8 cellular contexts compared by ENCODE assay signal in genomic region chr7:33107136-33108066, GRCh38.
DNase-seq lines count a peak whose midpoint lies in the region; ATAC-seq and TF ChIP-seq lines count a peak whose summit lies in the region.

No MANE protein-coding gene starts in this region.

- H3K4me3 ChIP-seq in DOHH2 (ENCODE audit: low read length) (peak overlapping the region; percentile 72), endocrine pancreas (ENCODE audit: control insufficient read depth, insufficient read depth, low read length) (peak overlapping the region; percentile 86), mucosa of rectum (ENCODE audit: low read length in 2 of 2) (peak overlapping the region; percentile 24 to 89)

- H3K79me2 ChIP-seq in DOHH2 (ENCODE audit: control insufficient read depth, low read length), result peaks cover 65% of the 10 kb centered on the region

- H3F3A ChIP-seq in DOHH2 (ENCODE audit: control insufficient read depth, insufficient read depth), result peaks cover 9% of the 10 kb centered on the region; the same call in 1 of the 2 replicates

- DNase-seq in T-helper 9 cell, result peak; percentile 23
- no peak for DNase-seq in activated effector memory CD4-positive, alpha-beta T cell treated with Interleukin-2 at 50 U/mL for 16 hours

- no peaks in the 10 kb centered on the region for H3K9me2 ChIP-seq in DOHH2 (replicated peaks; ENCODE audit: control insufficient read depth, low read length)

- H3K9ac ChIP-seq in endocrine pancreas (ENCODE audit: control insufficient read depth, insufficient read depth, low read length) (peak overlapping the region; percentile 47), mucosa of rectum (ENCODE audit: low read depth in 1 of 2, low read length in 2 of 2) (peak overlapping the region; percentile 43 to 86)

- peak overlapping the region; percentile 77 for H3K4me2 ChIP-seq in DOHH2 (ENCODE audit: low read length)

- peaks cover 20% of the 10 kb centered on the region for H4K20me1 ChIP-seq in DOHH2 (ENCODE audit: control insufficient read depth, insufficient read depth, low read depth, low read length)

- TF ChIP-seq CTCF in DOHH2 (IDR thresholded peaks at IDR 0.05; ENCODE audit: low read depth, low read length, poor library complexity, severe bottlenecking), result peak; percentile 73
- peak; percentile 56; the same call in 1 of the 2 replicates for TF ChIP-seq CTCF in LNCAP (IDR thresholded peaks at IDR 0.05)

- H3K9me3 ChIP-seq in DOHH2 (ENCODE audit: control insufficient read depth, insufficient read depth, low read length), result no peaks in the 10 kb centered on the region
- no peaks in the 10 kb centered on the region for H3K9me3 ChIP-seq in endocrine pancreas (ENCODE audit: control insufficient read depth, low read length)
- no peaks in the 10 kb centered on the region for H3K9me3 ChIP-seq in mucosa of rectum (ENCODE audit: control insufficient read depth in 2 of 2, low read length in 2 of 2)

- H3K36me3 ChIP-seq in DOHH2 (ENCODE audit: control insufficient read depth, low read length) (peaks cover 14% of the 10 kb centered on the region), endocrine pancreas (ENCODE audit: control insufficient read depth, insufficient read depth, low read length) (no peaks in the 10 kb centered on the region), mucosa of rectum (ENCODE audit: control insufficient read depth in 2 of 2, insufficient read depth in 2 of 2, low read length in 2 of 2) (peaks cover 3 to 14% of the 10 kb centered on the region in 2 donors)

- H3K4me1 ChIP-seq in DOHH2 (ENCODE audit: control insufficient read depth, low read length) (peaks cover 26% of the 10 kb centered on the region), endocrine pancreas (ENCODE audit: control insufficient read depth, insufficient read depth, low read length) (peaks cover 9% of the 10 kb centered on the region), mucosa of rectum (ENCODE audit: control insufficient read depth in 2 of 2, insufficient read depth in 2 of 2, low read length in 2 of 2) (peaks cover 13 to 20% of the 10 kb centered on the region in 2 donors)

- ATAC-seq in GM21526 (IDR thresholded peaks at IDR 0.05; ENCODE audit: low FRiP score, unreplicated experiment) (peak; percentile 44), HG03039 (IDR thresholded peaks at IDR 0.05; ENCODE audit: unreplicated experiment) (no peak)

- H3K27me3 ChIP-seq in DOHH2 (ENCODE audit: control insufficient read depth, low read length) (peaks cover 14% of the 10 kb centered on the region), endocrine pancreas (ENCODE audit: control insufficient read depth, insufficient read depth, low read length) (no peaks in the 10 kb centered on the region), mucosa of rectum (ENCODE audit: control insufficient read depth in 2 of 2, insufficient read depth in 2 of 2, low read length in 2 of 2) (no peaks in the 10 kb centered on the region)

- H3K27ac ChIP-seq in DOHH2 (ENCODE audit: low read depth, low read length) (no peak overlapping the region), mucosa of rectum (ENCODE audit: low read depth in 2 of 2, low read length in 2 of 2) (no peak overlapping the region)
